Comparison of ENCODE assay signal across 8 cellular contexts in genomic region chr19:21082011-21082975, GRCh38. TPM values are rescaled to one million over a fixed set of nuclear protein-coding genes. Genes with fewer than 3 reads are reported as not detected.
DNase-seq lines count a peak whose midpoint lies in the region; ATAC-seq and TF ChIP-seq lines count a peak whose summit lies in the region.

Gene ZNF714 (plus strand): TSS chr19:21082203. CDS start chr19:21098269, 16,066 bp downstream.

- H3K9ac ChIP-seq in duodenal mucosa (ENCODE audit: low read depth in 1 of 2, low read length in 2 of 2), result peak within 1 kb of the TSS; percentile 54 to 80

- TF ChIP-seq POLR2A in lower leg skin (IDR thresholded peaks at IDR 0.05), result no peak

- peak within 1 kb of the TSS; percentile 84 for H3K4me3 ChIP-seq in AG04449 (ENCODE audit: low read depth, low read length)
- peak within 1 kb of the TSS; percentile 61 to 84 for H3K4me3 ChIP-seq in duodenal mucosa (ENCODE audit: low read depth in 1 of 2, low read length in 2 of 2)
- peak within 1 kb of the TSS; percentile 47 for H3K4me3 ChIP-seq in lower leg skin (ENCODE audit: low read depth, poor library complexity, severe bottlenecking)

- no peaks in the 10 kb centered on the region for H3K4me1 ChIP-seq in duodenal mucosa (ENCODE audit: control insufficient read depth in 1 of 2, insufficient read depth in 2 of 2, low read length in 2 of 2)

- 1 to 10% methylated on average over 34 of the region's 38 CpGs for WGBS in lower leg skin, 2 donors

- no peaks in the 10 kb centered on the region for H3K36me3 ChIP-seq in duodenal mucosa (ENCODE audit: control insufficient read depth in 1 of 2, insufficient read depth in 2 of 2, low read length in 2 of 2)

- TF ChIP-seq CTCF in AG04449 (IDR thresholded peaks at IDR 0.05; ENCODE audit: insufficient read depth, low read length, missing control alignments) (no peak), lower leg skin (IDR thresholded peaks at IDR 0.05) (no peak)

- intact Hi-C loops in lower leg skin (cut with DNase I; ENCODE audit: low total_unique reads), result no loop called here

- POLR2A ChIA-PET in AG04449 (lab: Yijun Ruan, JAX), result interaction anchor here (0.5 to 1.0 kb wide), 3 partner anchors 25 to 60 kb away, joined by 3 to 6 read pairs (median 4); partner anchors contain the start of gene ZNF431

- peak within 1 kb of the TSS; percentile 42 for H3K27ac ChIP-seq in duodenal mucosa (ENCODE audit: low read depth, low read length)

- CTCF ChIA-PET in AG04449 (lab: Yijun Ruan, JAX), result no interaction called here

- no peaks in the 10 kb centered on the region for H3K27me3 ChIP-seq in duodenal mucosa (ENCODE audit: control insufficient read depth in 1 of 2, insufficient read depth in 2 of 2, low read length in 2 of 2)

- peak; percentile 65 for DNase-seq in AG04449 (ENCODE audit: low read depth, low spot score)
- peak; percentile 98 for DNase-seq in NCI-H524 (lab: John Stamatoyannopoulos, UW)
- DNase-seq in activated CD4-positive, alpha-beta T cell treated with anti-CD3 and anti-CD28 coated beads, Interleukin-2, amount 50 U/mL, for 24 hours (ENCODE audit: low read depth in 1 of 2, low spot score in 1 of 2), result peak; percentile 57 to 83
- DNase-seq in lower leg skin (ENCODE audit: low spot score in 2 of 2), result peak; percentile 93 to 95
- peak; percentile 71 to 81 for DNase-seq in stimulated activated CD4-positive, alpha-beta T cell treated with anti-CD3 and anti-CD28 coated beads, Interleukin-4, amount 100 ng/mL, for 4 hours

- H3K9me3 ChIP-seq in duodenal mucosa (ENCODE audit: control insufficient read depth in 1 of 2, low read length in 2 of 2), result no peaks in the 10 kb centered on the region

- peak; percentile 95 for ATAC-seq in GM18909 (IDR thresholded peaks at IDR 0.05; ENCODE audit: poor library complexity, unreplicated experiment)
- peak; percentile 98 for ATAC-seq in HG03175 (IDR thresholded peaks at IDR 0.05; ENCODE audit: unreplicated experiment)

RNA-seq across cellular contexts. Expression of gene ZNF714, which starts in this region (rescaled TPM):
- 10 to 100 TPM in 1 of 4 donors, 1 to 10 TPM in 3; 2.4 to 10.0 (median 7.3) TPM for total RNA-seq in lower leg skin

Comparison
In these comparisons a context has a peak if more than half of its experiments do, and no peak if none do; other contexts are left out.
1. Peak in every context shown above with its lines: DNase-seq, ATAC-seq, H3K4me3 ChIP-seq and H3K27ac ChIP-seq.